8 cellular contexts compared by ENCODE assay signal in the genomic region with DNA sequence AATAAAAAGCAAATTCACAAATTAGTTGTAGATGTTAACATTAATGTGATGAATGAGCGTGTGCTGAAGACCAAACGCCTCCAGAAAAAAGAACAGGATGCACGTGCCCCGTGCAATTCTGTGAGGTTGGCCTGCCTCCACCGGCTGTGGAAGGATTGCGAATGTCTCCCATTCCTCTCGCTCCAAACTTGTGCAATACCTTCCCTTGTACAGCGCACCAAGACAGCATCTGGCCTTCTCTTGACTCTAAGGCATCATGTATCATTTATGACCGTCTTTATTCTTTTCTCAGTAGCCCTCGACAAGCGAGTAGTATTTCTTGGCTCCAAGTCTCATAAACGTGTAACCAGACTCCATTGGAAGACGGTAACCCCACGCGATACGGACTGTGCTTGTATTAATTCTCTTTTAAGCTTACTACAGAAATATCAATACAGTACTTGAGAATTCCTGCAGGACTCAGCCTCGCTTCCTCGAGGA. TPM values are rescaled to one million over a fixed set of nuclear protein-coding genes. Genes with fewer than 3 reads are reported as not detected.
DNase-seq lines count a peak whose midpoint lies in the region; ATAC-seq and TF ChIP-seq lines count a peak whose summit lies in the region.

No MANE protein-coding gene starts in this region.

- CTCF ChIA-PET in AG04450 (lab: Charles Lee): interaction anchor here (0.5 to 2.2 kb wide), 51 partner anchors 8 to 491 kb away, joined by 3 to 18 read pairs (median 4); partner anchors contain the start of genes ARHGEF39, CCDC107, RMRP and RUSC2

- H3K27ac ChIP-seq in AG04450 (ENCODE audit: low read depth, low read length) (peak overlapping the region; percentile 98), RWPE2 (ENCODE audit: poor library complexity, severe bottlenecking) (peak overlapping the region; percentile 67), mucosa of rectum (ENCODE audit: low read depth in 2 of 2, low read length in 2 of 2) (peak overlapping the region; percentile 84 to 92), vagina (peak overlapping the region; percentile 61)

- TF ChIP-seq CTCF in AG04450 (IDR thresholded peaks at IDR 0.05; ENCODE audit: low read depth, low read length): no peak
- no peak for TF ChIP-seq CTCF in GM12865 (IDR thresholded peaks at IDR 0.05; ENCODE audit: insufficient read depth, low read depth, low read length, missing control alignments)
- no peak for TF ChIP-seq CTCF in RWPE2 (IDR thresholded peaks at IDR 0.05; ENCODE audit: poor library complexity, severe bottlenecking)
- TF ChIP-seq CTCF in vagina (IDR thresholded peaks at IDR 0.05): no peak

- no peaks in the 10 kb centered on the region; the same call in 1 of the 2 replicates for H3K9me3 ChIP-seq in AG04450 (ENCODE audit: control insufficient read depth, insufficient read depth, low read length)
- H3K9me3 ChIP-seq in RWPE2 (ENCODE audit: severe bottlenecking): no peaks in the 10 kb centered on the region
- H3K9me3 ChIP-seq in mucosa of rectum (ENCODE audit: control insufficient read depth in 2 of 2, low read length in 2 of 2): no peaks in the 10 kb centered on the region
- no peaks in the 10 kb centered on the region for H3K9me3 ChIP-seq in vagina

- ATAC-seq in RWPE2 (ENCODE audit: low read depth) (no peak), GM18870 (IDR thresholded peaks at IDR 0.05; ENCODE audit: unreplicated experiment) (no peak)

- peaks cover 5% of the 10 kb centered on the region for H3K4me1 ChIP-seq in RWPE2 (ENCODE audit: insufficient read depth, poor library complexity, severe bottlenecking)
- H3K4me1 ChIP-seq in mucosa of rectum (ENCODE audit: control insufficient read depth in 2 of 2, insufficient read depth in 2 of 2, low read length in 2 of 2): peaks cover 22 to 24% of the 10 kb centered on the region in 2 donors
- H3K4me1 ChIP-seq in vagina: peaks cover 24% of the 10 kb centered on the region

- H3K4me3 ChIP-seq in AG04450 (ENCODE audit: low read depth, low read length): peak overlapping the region; percentile 58
- peak overlapping the region; percentile 57 for H3K4me3 ChIP-seq in GM12865 (ENCODE audit: low read depth, low read length)
- peak overlapping the region; percentile 23 for H3K4me3 ChIP-seq in RWPE2 (ENCODE audit: severe bottlenecking)
- H3K4me3 ChIP-seq in mucosa of rectum (ENCODE audit: low read length in 2 of 2): peak overlapping the region; percentile 63 to 86
- H3K4me3 ChIP-seq in vagina: peak overlapping the region; percentile 64 to 88

- peak overlapping the region; percentile 81 to 92 for H3K9ac ChIP-seq in mucosa of rectum (ENCODE audit: low read depth in 1 of 2, low read length in 2 of 2)

- DNase-seq in AG04450 (ENCODE audit: low read depth, low spot score) (peak; percentile 72), GM12865 (ENCODE audit: low read depth) (no peak), RWPE2 (ENCODE audit: low spot score) (no peak), vagina (ENCODE audit: extremely low spot score in 2 of 2) (peak in 1 of 2 donors; percentile 95), NCI-H2171 treated with DMSO at 0.1 percent for 48 hours (lab: John Stamatoyannopoulos, UW) (no peak)
- DNase-seq in effector CD8-positive, alpha-beta T cell (lab: John Stamatoyannopoulos, UW): peak; percentile 18

- POLR2A ChIA-PET in AG04450 (lab: Yijun Ruan, JAX): interaction anchor here (0.9 to 1.1 kb wide), 5 partner anchors 44 to 125 kb away, joined by 3 to 9 read pairs (median 4); partner anchors contain the start of genes CCDC107, RMRP and TPM2

- H3K27me3 ChIP-seq in AG04450 (ENCODE audit: control insufficient read depth, insufficient read depth, low read length) (no peaks in the 10 kb centered on the region), RWPE2 (ENCODE audit: insufficient read depth, poor library complexity, severe bottlenecking) (no peaks in the 10 kb centered on the region), mucosa of rectum (ENCODE audit: control insufficient read depth in 2 of 2, insufficient read depth in 2 of 2, low read length in 2 of 2) (no peaks in the 10 kb centered on the region), vagina (no peaks in the 10 kb centered on the region)

- intact Hi-C loops in vagina (cut with DNase I): loop anchor here (5.0 kb wide), 1 partner anchor 111 kb away; the partner anchor contains the start of gene RUSC2

- no peak for TF ChIP-seq POLR2A in vagina (IDR thresholded peaks at IDR 0.05)

- H3K36me3 ChIP-seq in RWPE2 (ENCODE audit: low read depth): no peaks in the 10 kb centered on the region
- peaks cover 7 to 15% of the 10 kb centered on the region in 2 donors for H3K36me3 ChIP-seq in mucosa of rectum (ENCODE audit: control insufficient read depth in 2 of 2, insufficient read depth in 2 of 2, low read length in 2 of 2)
- peaks cover 0 to 13% of the 10 kb centered on the region in 2 donors for H3K36me3 ChIP-seq in vagina

RNA-seq across cellular contexts. Expression of gene TESK1, which starts 1.5 kb away (rescaled TPM):
- polyA plus RNA-seq in AG04450 (2011; rRNA removed): 12.8 and 14.5 TPM in 2 replicates
- polyA minus RNA-seq in AG04450 (2011; rRNA and poly(A)+ RNA removed): 14.4 and 14.7 TPM in 2 replicates
- total RNA-seq in vagina: 29.7 TPM

RNA-seq across cellular contexts. Expression of gene CD72, which starts 14.7 kb away (rescaled TPM):
- 0.86 and 1.0 TPM in 2 replicates for polyA plus RNA-seq in AG04450 (2011; rRNA removed)
- polyA minus RNA-seq in AG04450 (2011; rRNA and poly(A)+ RNA removed): 0.91 and 1.1 TPM in 2 replicates
- total RNA-seq in vagina: 5.6 TPM

RNA-seq across cellular contexts. Expression of gene SIT1, which starts 47.2 kb away (rescaled TPM):
- not detected in 2 replicates for polyA plus RNA-seq in AG04450 (2011; rRNA removed)
- not detected in 2 replicates for polyA minus RNA-seq in AG04450 (2011; rRNA and poly(A)+ RNA removed)
- total RNA-seq in vagina: 2.5 TPM

RNA-seq across cellular contexts. Expression of gene RMRP, which starts 54.3 kb away (rescaled TPM):
- polyA plus RNA-seq in AG04450 (2011; rRNA removed): 173 and 306 TPM in 2 replicates
- polyA minus RNA-seq in AG04450 (2011; rRNA and poly(A)+ RNA removed): 6,565 and 7,222 TPM in 2 replicates
- total RNA-seq in vagina: 8,462 TPM

RNA-seq across cellular contexts. Expression of gene CCDC107, which starts 54.5 kb away (rescaled TPM):
- polyA plus RNA-seq in AG04450 (2011; rRNA removed): 11.8 TPM in 2 replicates
- polyA minus RNA-seq in AG04450 (2011; rRNA and poly(A)+ RNA removed): 5.1 and 7.8 TPM in 2 replicates
- 17.2 TPM for total RNA-seq in vagina

Comparison
In these comparisons a context has a peak if more than half of its experiments do, and no peak if none do; other contexts are left out.
1. DNase-seq: peak in AG04450 (single experiment) and effector CD8-positive, alpha-beta T cell (single experiment); none in GM12865 (single experiment), RWPE2 (single experiment) and NCI-H2171 treated with DMSO at 0.1 percent for 48 hours (single experiment).
2. H3K4me3 ChIP-seq: peak in every context shown above with its lines; median percentile 76 in vagina; 74 in mucosa of rectum; 58 in AG04450; 57 in GM12865; 23 in RWPE2.
3. Peak in every context shown above with its lines, with median percentiles within 50 percentile points of each other: H3K27ac ChIP-seq.